ENCODE assay signal across 17 cellular contexts in the genomic region with DNA sequence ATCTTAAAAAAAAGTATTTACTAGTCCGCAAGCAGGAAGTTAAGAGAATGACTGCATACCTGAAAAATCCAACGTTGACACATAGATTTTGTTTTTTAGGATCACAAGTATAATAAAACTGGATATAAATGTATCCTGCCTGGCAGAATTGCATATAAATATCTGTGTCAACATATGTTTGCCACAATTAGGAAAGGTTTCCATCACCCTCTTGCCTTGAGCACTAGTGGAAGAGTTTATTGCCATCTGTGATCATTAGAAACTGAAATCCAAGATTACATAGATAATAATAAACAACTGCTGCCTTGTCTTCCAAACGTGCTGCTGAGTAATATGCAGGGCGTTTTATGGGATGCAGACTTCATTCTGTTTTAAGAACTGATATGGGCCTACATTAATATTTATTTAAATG. TPM values are rescaled to one million over a fixed set of nuclear protein-coding genes. Genes with fewer than 3 reads are reported as not detected.
DNase-seq lines count a peak whose midpoint lies in the region; ATAC-seq, FAIRE-seq and TF ChIP-seq lines count a peak whose summit lies in the region.
"Had no signal": no experiment of that assay in that cellular context is flagged by ENCODE, and none has a peak within 500 bp of the region (broad histone marks: within the 10 kb centered on the region; RNA-seq: fewer than 3 reads in every experiment).

No MANE protein-coding gene starts in this region.

- CTCF ChIA-PET in HepG2 (lab: Yijun Ruan, JAX; ENCODE audit: low intra/inter-chr PET ratio, low total read pairs) = no interaction called here

- peaks cover 15% of the 10 kb centered on the region for H3F3A ChIP-seq in Loucy (ENCODE audit: low read depth)

- no peaks in the 10 kb centered on the region for H4K20me1 ChIP-seq in Loucy (ENCODE audit: insufficient read depth, low read length, poor library complexity, severe bottlenecking)
- H4K20me1 ChIP-seq in HepG2 (ENCODE audit: insufficient read depth, low read length) = no peaks in the 10 kb centered on the region

- H3K9ac ChIP-seq in Loucy (ENCODE audit: low read depth, low read length, poor library complexity, severe bottlenecking) = no peak overlapping the region
- H3K9ac ChIP-seq in HepG2 (ENCODE audit: insufficient read depth, low read depth, low read length) = no peak overlapping the region
- H3K9ac ChIP-seq: neural progenitor cell had no signal

- H3K36me3 Mint-ChIP-seq in type B pancreatic cell = peaks cover 15% of the 10 kb centered on the region
- H3K36me3 Mint-ChIP-seq in activated naive CD8-positive, alpha-beta T cell treated with anti-CD3 and anti-CD28 coated beads for 36 hours = no peaks in the 10 kb centered on the region
- H3K36me3 Mint-ChIP-seq: CD4-positive, alpha-beta memory T cell had no signal

- no peaks in the 10 kb centered on the region for H3K9me3 Mint-ChIP-seq in type B pancreatic cell
- no peaks in the 10 kb centered on the region for H3K9me3 Mint-ChIP-seq in activated naive CD8-positive, alpha-beta T cell treated with anti-CD3 and anti-CD28 coated beads for 36 hours
- H3K9me3 Mint-ChIP-seq: effector memory CD8-positive, alpha-beta T cell had no signal

- H2AFZ ChIP-seq in Loucy (ENCODE audit: low read length) (no peak overlapping the region), HepG2 (ENCODE audit: low read length) (no peak overlapping the region)
- H2AFZ ChIP-seq: neural progenitor cell had no signal

- H3K79me2 ChIP-seq in Loucy (ENCODE audit: insufficient read depth, low read length) = peaks cover 86% of the 10 kb centered on the region
- no peaks in the 10 kb centered on the region for H3K79me2 ChIP-seq in HepG2 (ENCODE audit: insufficient read depth, low read length)

- intact Hi-C loops in HepG2 (cut with micrococcal nuclease; ENCODE audit: unreplicated experiment) (no loop called here), body of pancreas (cut with DNase I) (no loop called here)

- TF ChIP-seq EP300 in HepG2 (IDR thresholded peaks at IDR 0.05; ENCODE audit: low read depth in 2 of 2, low read length in 2 of 2) (no peak), HepG2 (CRISPR knock-in tag; IDR thresholded peaks at IDR 0.05; ENCODE audit: borderline replicate concordance) (no peak)

- H3K9me3 ChIP-seq in Loucy (ENCODE audit: insufficient read depth, low read depth, low read length) (no peaks in the 10 kb centered on the region), HepG2 (ENCODE audit: low read length) (peaks cover 12% of the 10 kb centered on the region; the same call in 1 of the 2 replicates), body of pancreas (no peaks in the 10 kb centered on the region)

- TF ChIP-seq CTCF in Loucy (conservative IDR thresholded peaks at IDR 0.05; ENCODE audit: low read length) = no peak
- no peak for TF ChIP-seq CTCF in astrocyte of the spinal cord (IDR thresholded peaks at IDR 0.05; ENCODE audit: low read depth, low read length)
- TF ChIP-seq CTCF in HepG2 (CRISPR knock-in tag; IDR thresholded peaks at IDR 0.05) = no peak
- TF ChIP-seq CTCF in type B pancreatic cell (conservative IDR thresholded peaks at IDR 0.05) = no peak
- TF ChIP-seq CTCF in body of pancreas (IDR thresholded peaks at IDR 0.05) = no peak

- BruUV-seq in HepG2 (replicated peaks; lab: Mats Ljungman, UMichigan) = no TSS peak

- peak overlapping the region; percentile 5 for H3K4me2 ChIP-seq in Loucy (ENCODE audit: low read depth, low read length, poor library complexity, severe bottlenecking)
- H3K4me2 ChIP-seq in HepG2 (ENCODE audit: low read depth, low read length) = peak overlapping the region; percentile 44; the same call in 1 of the 2 replicates
- H3K4me2 ChIP-seq: neural progenitor cell had no signal

- 27% methylated on average over 4 of the region's 4 CpGs for WGBS in HepG2 (ENCODE audit: low lambda C conversion rate)
- 25 to 32% methylated on average over 4 of the region's 4 CpGs for WGBS in body of pancreas, 2 donors

- H3K4me1 ChIP-seq in Loucy (ENCODE audit: insufficient read depth, low read length, poor library complexity, severe bottlenecking) (peaks cover 60% of the 10 kb centered on the region), HepG2 (ENCODE audit: insufficient read depth, low read length) (peaks cover 36% of the 10 kb centered on the region), body of pancreas (peaks cover 5% of the 10 kb centered on the region)
- H3K4me1 ChIP-seq: neural progenitor cell had no signal

- H3K27me3 ChIP-seq in Loucy (ENCODE audit: insufficient read depth, low read length, poor library complexity, severe bottlenecking) (no peaks in the 10 kb centered on the region), HepG2 (ENCODE audit: control insufficient read depth in 1 of 2, insufficient read depth in 2 of 2, low read length in 2 of 2) (no peaks in the 10 kb centered on the region), body of pancreas (no peaks in the 10 kb centered on the region)
- H3K27me3 ChIP-seq: neural progenitor cell had no signal

- H3K36me3 ChIP-seq in Loucy (ENCODE audit: insufficient read depth, low read length) (peaks cover 13% of the 10 kb centered on the region; the same call in 1 of the 2 replicates), HepG2 (replicated peaks in 1 of 2; ENCODE audit: control insufficient read depth in 1 of 2, insufficient read depth in 2 of 2, low read length in 2 of 2) (no peaks in the 10 kb centered on the region), body of pancreas (replicated peaks in 1 of 2; ENCODE audit: insufficient read depth in 1 of 2, low read depth in 2 of 2) (no peaks in the 10 kb centered on the region)
- H3K36me3 ChIP-seq: neural progenitor cell had no signal

- H3K4me3 ChIP-seq in Loucy (ENCODE audit: low read length, poor library complexity, severe bottlenecking) (no peak overlapping the region), astrocyte of the spinal cord (ENCODE audit: low read depth, low read length) (no peak overlapping the region), HepG2 (replicated peaks in 1 of 3; ENCODE audit: insufficient read depth in 1 of 3, low read depth in 2 of 3, low read length in 3 of 3) (no peak overlapping the region), body of pancreas (no peak overlapping the region)
- H3K4me3 ChIP-seq: neural progenitor cell had no signal

- peak overlapping the region; percentile 47 for H3K27ac Mint-ChIP-seq in type B pancreatic cell
- no peak overlapping the region for H3K27ac Mint-ChIP-seq in activated naive CD8-positive, alpha-beta T cell treated with anti-CD3 and anti-CD28 coated beads for 36 hours
- H3K27ac Mint-ChIP-seq: CD4-positive, alpha-beta memory T cell; effector memory CD8-positive, alpha-beta T cell; neural progenitor cell had no signal

- POLR2A ChIA-PET in HepG2 (lab: Yijun Ruan, JAX) = no interaction called here

- no peak for TF ChIP-seq RAD21 in HepG2 (CRISPR knock-in tag; IDR thresholded peaks at IDR 0.05)

- TF ChIP-seq POLR2A in HepG2 (IDR thresholded peaks at IDR 0.05; ENCODE audit: insufficient read depth in 1 of 2, low read depth in 2 of 2, low read length in 2 of 2) = no peak
- no peak for TF ChIP-seq POLR2A in body of pancreas (IDR thresholded peaks at IDR 0.05)

- H3K27ac ChIP-seq in HepG2 (ENCODE audit: extremely low read length, insufficient read depth, low read length) (peak overlapping the region; percentile 51), body of pancreas (peak overlapping the region in 1 of 4 donors; percentile 17)
- H3K27ac ChIP-seq: neural progenitor cell had no signal

- H3K4me3 Mint-ChIP-seq in type B pancreatic cell = no peak overlapping the region
- H3K4me3 Mint-ChIP-seq in activated naive CD8-positive, alpha-beta T cell treated with anti-CD3 and anti-CD28 coated beads for 36 hours = no peak overlapping the region
- H3K4me3 Mint-ChIP-seq: CD4-positive, alpha-beta memory T cell; effector memory CD8-positive, alpha-beta T cell; neural progenitor cell; stimulated activated naive B cell treated with anti-CD40 and anti-IgM and Interleukin-4, amounts not matched to agents 10 μg/mL and 1 μg/mL and 100 μg/mL, for 72 hours had no signal

- DNase-seq in astrocyte of the spinal cord (ENCODE audit: low read depth, low spot score) (peak; percentile 19), HepG2 (ENCODE audit: low spot score) (no peak), type B pancreatic cell (ENCODE audit: extremely low spot score, unreplicated experiment) (no peak), body of pancreas (no peak), NOMO-1 treated with DMSO at 0.1 percent for 48 hours (lab: John Stamatoyannopoulos, UW; ENCODE audit: unreplicated experiment) (no peak)
- DNase-seq in activated naive CD8-positive, alpha-beta T cell treated with anti-CD3 and anti-CD28 coated beads for 36 hours = no peak
- DNase-seq: aorta; CD4-positive, alpha-beta memory T cell; effector memory CD8-positive, alpha-beta T cell; GF-D8; KBM-7; kidney; NCI-H748 treated with DMSO at 0.1 percent for 48 hours; stimulated activated naive B cell treated with anti-CD40 and anti-IgM and Interleukin-4, amounts not matched to agents 10 μg/mL and 1 μg/mL and 100 μg/mL, for 72 hours had no signal

- H3K27me3 Mint-ChIP-seq in type B pancreatic cell = peaks cover 2% of the 10 kb centered on the region
- H3K27me3 Mint-ChIP-seq in activated naive CD8-positive, alpha-beta T cell treated with anti-CD3 and anti-CD28 coated beads for 36 hours = peaks cover 16% of the 10 kb centered on the region
- H3K27me3 Mint-ChIP-seq: effector memory CD8-positive, alpha-beta T cell; stimulated activated naive B cell treated with anti-CD40 and anti-IgM and Interleukin-4, amounts not matched to agents 10 μg/mL and 1 μg/mL and 100 μg/mL, for 72 hours had no signal

- in situ Hi-C loops in astrocyte of the spinal cord (cut with HindIII; ENCODE audit: low sequenced_read_pairs) = no loop called here
- in situ Hi-C loops in HepG2 (cut with HindIII; ENCODE audit: extremely low pct_ligation_motif_present, low pct_unique_long_range_greater_than_20kb) = no loop called here

- no peak for FAIRE-seq in HepG2 (lab: Jason Lieb, UNC)
- FAIRE-seq: H54, kidney had no signal

- ATAC-seq in HepG2 = no peak
- no peak for ATAC-seq in body of pancreas
- ATAC-seq: effector memory CD8-positive, alpha-beta T cell; stimulated activated naive B cell treated with anti-CD40 and anti-IgM and Interleukin-4, amounts not matched to agents 10 μg/mL and 1 μg/mL and 100 μg/mL, for 72 hours had no signal

- peaks cover 54% of the 10 kb centered on the region for H3K4me1 Mint-ChIP-seq in type B pancreatic cell (ENCODE audit: unreplicated experiment)
- H3K4me1 Mint-ChIP-seq in activated naive CD8-positive, alpha-beta T cell treated with anti-CD3 and anti-CD28 coated beads for 36 hours = peaks cover 26% of the 10 kb centered on the region

- no peaks in the 10 kb centered on the region for H3K9me2 ChIP-seq in Loucy (replicated peaks; ENCODE audit: low read depth, low read length)

RNA-seq across cellular contexts. Expression of a gene that starts 27.9 kb away (rescaled TPM):
- 0.04 and 0.07 TPM in 2 replicates for total RNA-seq in HepG2 (2016; rRNA removed; fragmentation: Illumina TruSeq; extraction: Trizol)
- total RNA-seq in HepG2 (2016; cell fraction: cytosol; rRNA removed; fragmentation: Illumina TruSeq; extraction: Trizol; ENCODE audit: low read depth) = 0.26 TPM in 1 of 2 replicates, not detected in the other
- total RNA-seq in HepG2 (2016; cell fraction: insoluble cytoplasmic fraction; rRNA removed; fragmentation: Illumina TruSeq; extraction: Trizol) = 0.28 and 0.30 TPM in 2 replicates
- 0.09 and 0.17 TPM in 2 replicates for total RNA-seq in HepG2 (2016; cell fraction: membrane; rRNA removed; fragmentation: Illumina TruSeq; extraction: Trizol)
- 0.19 and 0.34 TPM in 2 replicates for total RNA-seq in HepG2 (2016; cell fraction: nucleus; rRNA removed; fragmentation: Illumina TruSeq; extraction: Trizol)
- polyA plus RNA-seq in HepG2 (2011; rRNA removed) = 0.03 TPM in 2 replicates
- 0.01 and 0.04 TPM in 2 replicates for polyA plus RNA-seq in HepG2 (2011; cell fraction: cytosol; rRNA removed)
- 0.03 and 0.43 TPM in 2 replicates for polyA plus RNA-seq in HepG2 (2011; cell fraction: nucleus; rRNA removed)
- polyA plus RNA-seq in HepG2 (2012) = 0.08 and 0.09 TPM in 2 replicates
- not detected in 2 replicates for polyA plus RNA-seq in HepG2 (2016; cell fraction: cytosol; fragmentation: Illumina TruSeq; extraction: Trizol; ENCODE audit: low read depth)
- polyA plus RNA-seq in HepG2 (2016; cell fraction: insoluble cytoplasmic fraction; fragmentation: Illumina TruSeq; extraction: Trizol; ENCODE audit: low read depth) = 0.08 TPM in 1 of 2 replicates, not detected in the other
- not detected in 2 replicates for polyA plus RNA-seq in HepG2 (2016; cell fraction: membrane; fragmentation: Illumina TruSeq; extraction: Trizol; ENCODE audit: low read depth)
- polyA plus RNA-seq in HepG2 (2016; cell fraction: nucleus; fragmentation: Illumina TruSeq; extraction: Trizol; ENCODE audit: insufficient read depth, low read depth) = 0.12 and 0.20 TPM in 2 replicates
- polyA minus RNA-seq in HepG2 (2011; rRNA and poly(A)+ RNA removed; ENCODE audit: low replicate concordance) = 0.26 and 1.6 TPM in 2 replicates
- not detected in 2 replicates for polyA minus RNA-seq in HepG2 (2011; cell fraction: cytosol; rRNA and poly(A)+ RNA removed)
- 0.13 and 0.62 TPM in 2 replicates for polyA minus RNA-seq in HepG2 (2011; cell fraction: nucleus; rRNA and poly(A)+ RNA removed)
- total RNA-seq in type B pancreatic cell (ENCODE audit: low replicate concordance) = 48.7 and 58.2 TPM in 2 replicates
- total RNA-seq in body of pancreas = 10 to 100 TPM in 1 of 2 donors, 1 to 10 TPM in 1; 4.2 to 26.0 TPM
- total RNA-seq in activated naive CD8-positive, alpha-beta T cell treated with anti-CD3 and anti-CD28 coated beads for 36 hours = 1 to 10 TPM; 4.4 to 4.5 TPM
